In the genomic region with DNA sequence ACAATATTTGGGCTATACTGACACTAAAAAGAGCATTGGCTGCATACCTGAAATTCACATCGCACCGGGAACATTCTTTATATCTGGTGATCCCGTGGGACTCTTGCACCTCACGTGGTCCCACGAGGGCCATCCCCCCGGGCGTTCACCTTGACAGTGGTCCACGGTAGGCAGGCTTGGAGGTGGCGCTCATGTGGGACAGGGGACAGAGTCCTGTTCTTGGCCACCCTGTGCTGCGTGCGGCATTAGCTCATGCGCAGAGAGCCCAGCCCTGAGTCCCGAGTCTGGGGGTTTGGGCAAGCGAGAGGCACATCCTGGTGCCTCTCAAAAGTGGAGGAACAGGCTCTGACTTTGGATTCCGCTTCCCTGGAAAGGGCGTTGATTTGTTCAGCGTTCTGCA, we compare ENCODE assay signal across 21 cellular contexts. TPM values are rescaled to one million over a fixed set of nuclear protein-coding genes. Genes with fewer than 3 reads are reported as not detected.
DNase-seq lines count a peak whose midpoint lies in the region; ATAC-seq, FAIRE-seq and TF ChIP-seq lines count a peak whose summit lies in the region.
"Had no signal": no experiment of that assay in that cellular context is flagged by ENCODE, and none has a peak within 500 bp of the region (broad histone marks: within the 10 kb centered on the region; RNA-seq: fewer than 3 reads in every experiment).

No MANE protein-coding gene starts in this region.

- no peak for DNase-seq in activated T-cell treated with anti-CD3 and anti-CD28 coated beads, Interleukin-2, amount 50 U/mL, for 24 hours
- DNase-seq in activated T-cell treated with anti-CD3 and anti-CD28 coated beads, Interleukin-2, amount 50 U/mL, for 72 hours, result no peak
- no peak for DNase-seq in body of pancreas
- peak; percentile 63 for DNase-seq in kidney
- DNase-seq in DMS153 (lab: John Stamatoyannopoulos, UW), result no peak
- DNase-seq in aorta, result no peak
- no peak for DNase-seq in SHP77 (lab: John Stamatoyannopoulos, UW)
- DNase-seq in SK-N-SH, result no peak
- DNase-seq: 8988T; CD4-positive, alpha-beta memory T cell; IMR-90; MV-4-11; NCI-H1694 treated with DMSO at 0.1 percent for 48 hours; NCI-H2081 treated with DMSO at 0.1 percent for 48 hours; NCI-H2171 treated with DMSO at 0.1 percent for 48 hours; NCI-H446; PC-3; RPMI8226 had no signal

- no peak for TF ChIP-seq CTCF in body of pancreas (IDR thresholded peaks at IDR 0.05)
- TF ChIP-seq CTCF in kidney (IDR thresholded peaks at IDR 0.05; ENCODE audit: borderline replicate concordance, extremely low read depth, insufficient read depth), result no peak
- TF ChIP-seq CTCF in SK-N-SH (IDR thresholded peaks at IDR 0.05), result no peak

- peaks cover 8% of the 10 kb centered on the region for H3K4me1 Mint-ChIP-seq in activated T-cell treated with anti-CD3 and anti-CD28 coated beads, Interleukin-2, amount 50 U/mL, for 24 hours (ENCODE audit: low read depth)
- peaks cover 5% of the 10 kb centered on the region for H3K4me1 Mint-ChIP-seq in activated T-cell treated with anti-CD3 and anti-CD28 coated beads, Interleukin-2, amount 50 U/mL, for 72 hours (ENCODE audit: low read depth)
- H3K4me1 Mint-ChIP-seq: GM23338 had no signal

- H3K9me3 Mint-ChIP-seq in activated T-cell treated with anti-CD3 and anti-CD28 coated beads, Interleukin-2, amount 50 U/mL, for 24 hours, result no peaks in the 10 kb centered on the region
- H3K9me3 Mint-ChIP-seq in activated T-cell treated with anti-CD3 and anti-CD28 coated beads, Interleukin-2, amount 50 U/mL, for 72 hours, result no peaks in the 10 kb centered on the region
- H3K9me3 Mint-ChIP-seq: CD4-positive, alpha-beta memory T cell; GM23338 had no signal

- H3K27me3 Mint-ChIP-seq in activated T-cell treated with anti-CD3 and anti-CD28 coated beads, Interleukin-2, amount 50 U/mL, for 24 hours, result no peaks in the 10 kb centered on the region
- no peaks in the 10 kb centered on the region for H3K27me3 Mint-ChIP-seq in activated T-cell treated with anti-CD3 and anti-CD28 coated beads, Interleukin-2, amount 50 U/mL, for 72 hours (ENCODE audit: low read depth)
- H3K27me3 Mint-ChIP-seq: CD4-positive, alpha-beta memory T cell had no signal

- no peaks in the 10 kb centered on the region for H3K9me3 ChIP-seq in body of pancreas
- H3K9me3 ChIP-seq in kidney (ENCODE audit: control insufficient read depth in 1 of 2, low read length in 2 of 2), result no peaks in the 10 kb centered on the region
- H3K9me3 ChIP-seq in aorta (ENCODE audit: control insufficient read depth, low read length), result no peaks in the 10 kb centered on the region
- H3K9me3 ChIP-seq in SK-N-SH, result no peaks in the 10 kb centered on the region
- H3K9me3 ChIP-seq: BLaER1 treated with 17β-estradiol and CSF1 and Interleukin-3, amounts not matched to agents 10 nM and 100 nM had no signal

- H3K36me3 ChIP-seq in body of pancreas (replicated peaks in 1 of 2; ENCODE audit: insufficient read depth in 1 of 2, low read depth in 2 of 2), result peaks cover 10 to 13% of the 10 kb centered on the region in 2 donors
- peaks cover 17 to 26% of the 10 kb centered on the region in 2 donors for H3K36me3 ChIP-seq in kidney (ENCODE audit: control insufficient read depth in 1 of 2, insufficient read depth in 2 of 2, low read length in 2 of 2)
- peaks cover 3% of the 10 kb centered on the region in 2 donors for H3K36me3 ChIP-seq in aorta (ENCODE audit: control insufficient read depth in 1 of 2, insufficient read depth in 2 of 2, low read length in 1 of 2)
- H3K36me3 ChIP-seq in SK-N-SH (replicated peaks in 1 of 2; ENCODE audit: control insufficient read depth in 1 of 2, insufficient read depth in 2 of 2, low read length in 1 of 2), result peaks cover 0 to 15% of the 10 kb centered on the region in 2 experiments

- H4K20me1 ChIP-seq in SK-N-SH (ENCODE audit: insufficient read depth), result no peaks in the 10 kb centered on the region

- H3K79me2 ChIP-seq in SK-N-SH (ENCODE audit: insufficient read depth), result no peaks in the 10 kb centered on the region

- H3K4me3 Mint-ChIP-seq in activated T-cell treated with anti-CD3 and anti-CD28 coated beads, Interleukin-2, amount 50 U/mL, for 24 hours, result no peak overlapping the region
- no peak overlapping the region for H3K4me3 Mint-ChIP-seq in activated T-cell treated with anti-CD3 and anti-CD28 coated beads, Interleukin-2, amount 50 U/mL, for 72 hours
- H3K4me3 Mint-ChIP-seq: CD4-positive, alpha-beta memory T cell; GM23338 had no signal

- intact Hi-C loops in body of pancreas (cut with DNase I) (no loop called here), kidney (cut with DNase I) (no loop called here), aorta (cut with DNase I) (no loop called here)

- peaks cover 56% of the 10 kb centered on the region for H3K36me3 Mint-ChIP-seq in activated T-cell treated with anti-CD3 and anti-CD28 coated beads, Interleukin-2, amount 50 U/mL, for 24 hours (ENCODE audit: low read depth)
- peaks cover 6 to 7% of the 10 kb centered on the region in 2 donors for H3K36me3 Mint-ChIP-seq in activated T-cell treated with anti-CD3 and anti-CD28 coated beads, Interleukin-2, amount 50 U/mL, for 72 hours (ENCODE audit: insufficient read depth in 2 of 2)

- no peak for TF ChIP-seq EP300 in SK-N-SH (IDR thresholded peaks at IDR 0.05; ENCODE audit: borderline replicate concordance in 1 of 2, low read depth in 1 of 2, low read length in 1 of 2)

- no peaks in the 10 kb centered on the region for H3K9me2 ChIP-seq in SK-N-SH

- H3K4me3 ChIP-seq in body of pancreas (no peak overlapping the region), kidney (ENCODE audit: low read length in 2 of 2) (no peak overlapping the region), aorta (ENCODE audit: low read length in 2 of 2) (no peak overlapping the region), SK-N-SH (ENCODE audit: low read depth in 2 of 2, low read length in 1 of 2) (no peak overlapping the region)
- H3K4me3 ChIP-seq: BLaER1 treated with 17β-estradiol and CSF1 and Interleukin-3, amounts not matched to agents 10 nM and 100 nM; GM23338 had no signal

- H3K27me3 ChIP-seq in body of pancreas (no peaks in the 10 kb centered on the region), aorta (ENCODE audit: control insufficient read depth in 1 of 2, insufficient read depth in 2 of 2, low read length in 1 of 2) (no peaks in the 10 kb centered on the region), SK-N-SH (ENCODE audit: insufficient read depth) (no peaks in the 10 kb centered on the region)
- H3K27me3 ChIP-seq: BLaER1 treated with 17β-estradiol and CSF1 and Interleukin-3, amounts not matched to agents 10 nM and 100 nM had no signal

- H3F3A ChIP-seq in SK-N-SH (replicated peaks; ENCODE audit: insufficient read depth), result peaks cover 4% of the 10 kb centered on the region

- CTCF ChIA-PET in SK-N-SH (lab: Yijun Ruan, JAX), result interaction anchor here (1.1 kb wide), 1 partner anchor 78 kb away, joined by 4 read pairs; no protein-coding TSS in a partner anchor

- H2AFZ ChIP-seq in SK-N-SH (ENCODE audit: low read depth), result no peak overlapping the region
- H2AFZ ChIP-seq: GM23338 had no signal

- ATAC-seq in activated T-cell treated with anti-CD3 and anti-CD28 coated beads, Interleukin-2, amount 50 U/mL, for 72 hours (replicated peaks in 1 of 2), result no peak
- ATAC-seq in body of pancreas (no peak), aorta (ENCODE audit: low FRiP score) (no peak)

- H3K4me2 ChIP-seq in SK-N-SH, result no peak overlapping the region
- H3K4me2 ChIP-seq: BLaER1 treated with 17β-estradiol and CSF1 and Interleukin-3, amounts not matched to agents 10 nM and 100 nM; GM23338 had no signal

- H3K9ac ChIP-seq in kidney (ENCODE audit: low read length in 2 of 2), result no peak overlapping the region
- H3K9ac ChIP-seq in SK-N-SH, result no peak overlapping the region
- H3K9ac ChIP-seq: BLaER1 treated with 17β-estradiol and CSF1 and Interleukin-3, amounts not matched to agents 10 nM and 100 nM had no signal

- POLR2A ChIA-PET in SK-N-SH (lab: Yijun Ruan, JAX), result no interaction called here

- no peak for TF ChIP-seq POLR2A in body of pancreas (IDR thresholded peaks at IDR 0.05)

- 78 to 80% methylated on average over 2 to 15 of the region's 17 CpGs for WGBS in body of pancreas, 2 donors
- 87 to 89% methylated on average over 17 of the region's 17 CpGs for WGBS in aorta, 2 donors
- WGBS in SK-N-SH (ENCODE audit: low lambda C conversion rate), result 95% methylated on average over 4 of the region's 17 CpGs

- H3K27ac ChIP-seq in body of pancreas, result peak overlapping the region; percentile 32 to 90 (median 82)
- H3K27ac ChIP-seq in kidney (ENCODE audit: low read depth in 2 of 2, low read length in 2 of 2), result no peak overlapping the region
- H3K27ac ChIP-seq in aorta (ENCODE audit: low read depth in 1 of 2, low read length in 2 of 2), result no peak overlapping the region
- no peak overlapping the region for H3K27ac ChIP-seq in SK-N-SH (ENCODE audit: low read depth in 2 of 2, low read length in 1 of 2)
- H3K27ac ChIP-seq: BLaER1 treated with 17β-estradiol and CSF1 and Interleukin-3, amounts not matched to agents 10 nM and 100 nM had no signal

- peaks cover 38% of the 10 kb centered on the region for H3K4me1 ChIP-seq in body of pancreas
- no peaks in the 10 kb centered on the region for H3K4me1 ChIP-seq in kidney (ENCODE audit: control insufficient read depth in 1 of 2, insufficient read depth in 1 of 2, low read depth in 1 of 2, low read length in 2 of 2)
- no peaks in the 10 kb centered on the region for H3K4me1 ChIP-seq in aorta (ENCODE audit: control insufficient read depth in 1 of 2, insufficient read depth in 2 of 2, low read length in 2 of 2)
- H3K4me1 ChIP-seq in SK-N-SH (ENCODE audit: control insufficient read depth in 1 of 2, insufficient read depth in 2 of 2, low read depth in 1 of 2, low read length in 1 of 2), result no peaks in the 10 kb centered on the region; a peak in 1 of 4 replicates

- H3K27ac Mint-ChIP-seq in activated T-cell treated with anti-CD3 and anti-CD28 coated beads, Interleukin-2, amount 50 U/mL, for 24 hours, result peak overlapping the region; percentile 37
- H3K27ac Mint-ChIP-seq in activated T-cell treated with anti-CD3 and anti-CD28 coated beads, Interleukin-2, amount 50 U/mL, for 72 hours, result no peak overlapping the region
- H3K27ac Mint-ChIP-seq: CD4-positive, alpha-beta memory T cell; GM23338 had no signal

- no peak for FAIRE-seq in kidney (lab: Jason Lieb, UNC)
- FAIRE-seq: GM12892 had no signal

- TF ChIP-seq RAD21 in SK-N-SH (IDR thresholded peaks at IDR 0.05; ENCODE audit: low read length), result no peak

RNA-seq across cellular contexts. Expression of a gene that starts 7.5 kb away (rescaled TPM):
- total RNA-seq in activated T-cell treated with anti-CD3 and anti-CD28 coated beads, Interleukin-2, amount 50 U/mL, for 72 hours, result 10 to 100 TPM; 13.6 to 17.7 TPM
- total RNA-seq in body of pancreas, result 100 to 1,000 TPM in 1 of 2 donors, 10 to 100 TPM in 1; 70.2 to 129 TPM
- 16.3 TPM for total RNA-seq in kidney
- polyA plus RNA-seq in kidney (ENCODE audit: insufficient read depth, low read depth, low replicate concordance), result 209 TPM
- total RNA-seq in aorta, result 10 to 100 TPM in 1 of 2 donors, 1 to 10 TPM in 1; 7.9 to 16.1 TPM
- 10 to 100 TPM; 21.2 to 40.2 TPM for polyA plus RNA-seq in aorta
- 76.5 and 85.3 TPM in 2 replicates for polyA plus RNA-seq in SK-N-SH (2012; rRNA removed)
- 32.5 and 58.6 TPM in 2 replicates for polyA plus RNA-seq in SK-N-SH (2012; cell fraction: cytosol; rRNA removed)
- polyA plus RNA-seq in SK-N-SH (2012; cell fraction: nucleus; rRNA removed), result 41.2 and 45.7 TPM in 2 replicates

RNA-seq across cellular contexts. Expression of a gene that starts 10.1 kb away (rescaled TPM):
- 100 to 1,000 TPM in 1 of 2 donors, 10 to 100 TPM in 1; 96.5 to 107 TPM for total RNA-seq in activated T-cell treated with anti-CD3 and anti-CD28 coated beads, Interleukin-2, amount 50 U/mL, for 72 hours
- total RNA-seq in body of pancreas, result 10 to 100 TPM; 59.9 to 87.7 TPM
- 85.5 TPM for total RNA-seq in kidney
- 265 TPM for polyA plus RNA-seq in kidney (ENCODE audit: insufficient read depth, low read depth, low replicate concordance)
- 10 to 100 TPM; 47.7 to 47.8 TPM for total RNA-seq in aorta
- polyA plus RNA-seq in aorta, result 100 to 1,000 TPM in 1 of 2 donors, 10 to 100 TPM in 1; 72.6 to 105 TPM
- polyA plus RNA-seq in SK-N-SH (2012; rRNA removed), result 52.5 and 66.4 TPM in 2 replicates
- polyA plus RNA-seq in SK-N-SH (2012; cell fraction: cytosol; rRNA removed), result 22.6 and 43.2 TPM in 2 replicates
- 49.8 and 83.8 TPM in 2 replicates for polyA plus RNA-seq in SK-N-SH (2012; cell fraction: nucleus; rRNA removed)

RNA-seq across cellular contexts. Expression of a gene that starts 13.5 kb away (rescaled TPM):
- 100 to 1,000 TPM; 219 to 252 TPM for total RNA-seq in activated T-cell treated with anti-CD3 and anti-CD28 coated beads, Interleukin-2, amount 50 U/mL, for 72 hours
- total RNA-seq in body of pancreas (10 to 100 TPM; 25.4 to 63.3 TPM), kidney (98.5 TPM), aorta (10 to 100 TPM; 75.2 to 77.9 TPM)
- polyA plus RNA-seq in kidney (ENCODE audit: insufficient read depth, low read depth, low replicate concordance) (47.7 TPM), aorta (10 to 100 TPM; 44.8 to 79.0 TPM), SK-N-SH (2012; rRNA removed) (43.8 and 54.3 TPM in 2 replicates)
- polyA plus RNA-seq in SK-N-SH (2012; cell fraction: cytosol; rRNA removed), result 41.8 and 45.0 TPM in 2 replicates
- 102 and 111 TPM in 2 replicates for polyA plus RNA-seq in SK-N-SH (2012; cell fraction: nucleus; rRNA removed)

RNA-seq across cellular contexts. Expression of a gene that starts 44.4 kb away (rescaled TPM):
- total RNA-seq in activated T-cell treated with anti-CD3 and anti-CD28 coated beads, Interleukin-2, amount 50 U/mL, for 72 hours, result 1,000 to 10,000 TPM; 1,293 to 1,490 TPM
- 1,000 to 10,000 TPM; 2,008 to 2,166 TPM for total RNA-seq in body of pancreas
- 893 TPM for total RNA-seq in kidney
- 1,823 TPM for polyA plus RNA-seq in kidney (ENCODE audit: insufficient read depth, low read depth, low replicate concordance)
- 100 to 1,000 TPM; 707 to 750 TPM for total RNA-seq in aorta
- 1,000 to 10,000 TPM; 2,784 to 2,878 TPM for polyA plus RNA-seq in aorta
- 2,836 and 3,749 TPM in 2 replicates for polyA plus RNA-seq in SK-N-SH (2012; rRNA removed)
- 2,019 and 3,381 TPM in 2 replicates for polyA plus RNA-seq in SK-N-SH (2012; cell fraction: cytosol; rRNA removed)
- polyA plus RNA-seq in SK-N-SH (2012; cell fraction: nucleus; rRNA removed), result 943 and 2,115 TPM in 2 replicates

RNA-seq across cellular contexts. Expression of a gene that starts 56.1 kb away (rescaled TPM):
- total RNA-seq in activated T-cell treated with anti-CD3 and anti-CD28 coated beads, Interleukin-2, amount 50 U/mL, for 72 hours, result under 1 TPM; 0.02 to 0.14 TPM
- total RNA-seq in body of pancreas, result under 1 TPM in 1 of 2 donors, not detected in 1; 0.26 TPM
- total RNA-seq in kidney, result 0.25 TPM
- polyA plus RNA-seq in kidney (ENCODE audit: insufficient read depth, low read depth, low replicate concordance), result not detected
- total RNA-seq in aorta, result under 1 TPM; 0.26 to 0.42 TPM
- under 1 TPM in 1 of 2 donors, not detected in 1; 0.03 TPM for polyA plus RNA-seq in aorta
- polyA plus RNA-seq in SK-N-SH (2012; rRNA removed), result 1.3 and 1.8 TPM in 2 replicates
- polyA plus RNA-seq in SK-N-SH (2012; cell fraction: cytosol; rRNA removed), result 0.59 and 1.3 TPM in 2 replicates
- 4.1 and 5.2 TPM in 2 replicates for polyA plus RNA-seq in SK-N-SH (2012; cell fraction: nucleus; rRNA removed)
- total RNA-seq: CD4-positive, alpha-beta memory T cell had no signal
- polyA plus RNA-seq: CD4-positive, alpha-beta memory T cell had no signal

Comparison
In these comparisons a context has a peak if more than half of its experiments do, and no peak if none do; other contexts are left out.
1. H3K27ac ChIP-seq: peak in body of pancreas (4 of 4); none in kidney (0 of 2), aorta (0 of 2) and SK-N-SH (0 of 2).